In the genomic region with DNA sequence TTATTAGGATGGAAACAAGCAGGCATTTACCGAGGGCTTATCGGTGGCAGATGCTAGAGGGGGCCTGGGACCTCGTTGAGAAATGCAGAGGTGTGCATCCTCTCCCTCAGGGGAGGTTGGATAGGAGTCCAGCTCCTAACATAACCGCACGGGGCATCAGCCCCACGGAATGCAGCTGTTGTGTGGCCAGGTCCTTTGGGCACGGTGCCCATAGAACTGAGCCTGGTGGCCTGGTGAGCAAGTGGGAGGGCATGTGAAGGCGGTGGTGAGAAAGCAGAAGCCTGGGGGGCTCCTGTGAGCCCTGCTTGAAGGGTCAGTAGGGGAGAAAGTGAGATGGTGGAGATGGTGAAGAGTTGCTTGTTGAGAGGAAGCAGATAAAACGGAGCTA, we compare ENCODE assay signal across 15 cellular contexts.
"Had no signal": no experiment of that assay in that cellular context is flagged by ENCODE, and none has a peak within 500 bp of the region (broad histone marks: within the 10 kb centered on the region; RNA-seq: fewer than 3 reads in every experiment).

No MANE protein-coding gene starts in this region.

- H3K27me3 ChIP-seq: cardiac muscle cell, testis, uterus had no signal

- H3K4me3 ChIP-seq: cardiac muscle cell, esophagus squamous epithelium, testis, uterus had no signal

- H3K27ac ChIP-seq: cardiac muscle cell, esophagus squamous epithelium, testis, uterus had no signal

- ATAC-seq: activated CD4-positive, CD25-positive, alpha-beta regulatory T cell treated with anti-CD3 and anti-CD28 coated beads, Interleukin-2, amount 50 U/mL, for 24 hours; activated naive CD8-positive, alpha-beta T cell treated with anti-CD3 and anti-CD28 coated beads, Interleukin-2, amount 50 U/mL, for 24 hours; activated T-cell treated with anti-CD3 and anti-CD28 coated beads, Interleukin-2, amount 50 U/mL, for 72 hours; naive thymus-derived CD8-positive, alpha-beta T cell; stimulated activated naive CD8-positive, alpha-beta T cell treated with anti-CD3 and anti-CD28 coated beads, Interleukin-15, amount 100 ng/mL, for 72 hours had no signal

- H3K9me3 ChIP-seq: esophagus squamous epithelium, testis, uterus had no signal

- H3K36me3 ChIP-seq: cardiac muscle cell, esophagus squamous epithelium, uterus had no signal

- H3K4me1 ChIP-seq: esophagus squamous epithelium, testis, uterus had no signal

- DNase-seq: activated CD4-positive, alpha-beta T cell treated with anti-CD3 and anti-CD28 coated beads, Interleukin-2, amount 50 U/mL, for 4 hours; activated CD8-positive, alpha-beta memory T cell treated with anti-CD3 and anti-CD28 coated beads, Interleukin-2, amount 50 U/mL, for 4 hours; activated naive CD8-positive, alpha-beta T cell treated with anti-CD3 and anti-CD28 coated beads, Interleukin-2, amount 50 U/mL, for 24 hours; activated T-cell treated with anti-CD3 and anti-CD28 coated beads, Interleukin-2, amount 50 U/mL, for 72 hours; esophagus squamous epithelium; foreskin fibroblast; glutamatergic neuron; mammary epithelial cell; naive thymus-derived CD8-positive, alpha-beta T cell; stimulated activated CD4-positive, alpha-beta T cell treated with anti-CD3 and anti-CD28 coated beads, Interleukin-4, amount 100 ng/mL, for 1 hour; stimulated activated naive CD8-positive, alpha-beta T cell treated with anti-CD3 and anti-CD28 coated beads, Interleukin-15, amount 100 ng/mL, for 72 hours; testis; uterus had no signal
